25 cellular contexts compared by ENCODE assay signal in the genomic region with DNA sequence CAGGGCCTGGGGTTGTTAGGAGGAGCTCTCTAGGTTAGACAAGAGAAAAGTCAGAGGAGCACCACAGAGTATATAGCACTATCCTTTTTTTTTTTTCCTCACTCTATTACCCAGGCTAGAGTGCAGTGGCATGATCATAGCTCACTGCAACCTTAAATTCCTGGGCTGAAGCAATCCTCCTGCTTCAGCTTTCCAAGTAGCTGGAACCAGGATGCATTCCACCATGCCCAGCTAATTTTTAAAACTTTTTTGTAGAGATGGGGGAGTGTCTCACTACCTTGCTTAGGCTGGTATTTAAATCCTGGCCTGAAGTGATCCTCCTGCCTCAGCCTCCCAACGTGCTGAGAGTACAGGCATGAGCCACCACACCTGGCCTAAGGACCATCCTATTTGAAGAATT.
"Had no signal": no experiment of that assay in that cellular context is flagged by ENCODE, and none has a peak within 500 bp of the region (broad histone marks: within the 10 kb centered on the region; RNA-seq: fewer than 3 reads in every experiment).

No MANE protein-coding gene starts in this region.

- H3K4me1 ChIP-seq: colonic mucosa had no signal

- H3K36me3 ChIP-seq: colonic mucosa, lower lobe of right lung, sigmoid colon, spleen, thyroid gland had no signal

- DNase-seq: activated B cell treated with CpG ODN at 0.5 μM for 24 hours; activated CD4-positive, alpha-beta T cell treated with anti-CD3 and anti-CD28 coated beads for 36 hours; activated CD4-positive, alpha-beta T cell treated with anti-CD3 and anti-CD28 coated beads, Interleukin-2, amount 50 U/mL, for 48 hours; activated CD8-positive, alpha-beta memory T cell treated with anti-CD3 and anti-CD28 coated beads, Interleukin-2, amount 50 U/mL, for 48 hours; activated naive CD4-positive, alpha-beta T cell treated with Interleukin-2 at 50 U/mL for 16 hours; activated naive CD8-positive, alpha-beta T cell treated with anti-CD3 and anti-CD28 coated beads for 36 hours; activated T-cell treated with anti-CD3 and anti-CD28 coated beads, Interleukin-2, amount 50 U/mL, for 4 hours; amniotic stem cell; colonic mucosa; dorsolateral prefrontal cortex; effector memory CD8-positive, alpha-beta T cell; kidney; lower lobe of right lung; naive B cell; occipital lobe; posterior cingulate gyrus; retina; sigmoid colon; spleen; stimulated activated CD4-positive, alpha-beta T cell treated with anti-CD3 and anti-CD28 coated beads, Interleukin-4, amount 100 ng/mL, for 1 hour; stimulated activated naive CD4-positive, alpha-beta T cell; T1000; thyroid gland had no signal

- H3K27me3 ChIP-seq: colonic mucosa, dorsolateral prefrontal cortex, sigmoid colon, spleen, thyroid gland had no signal

- H3K4me3 ChIP-seq: colonic mucosa, dorsolateral prefrontal cortex, lower lobe of right lung, sigmoid colon, spleen, thyroid gland had no signal

- H3K9me3 ChIP-seq: colonic mucosa, lower lobe of right lung, sigmoid colon, spleen, thyroid gland had no signal

- H3K27ac ChIP-seq: colonic mucosa, dorsolateral prefrontal cortex, lower lobe of right lung, sigmoid colon, spleen, thyroid gland had no signal

- ATAC-seq: activated CD4-positive, alpha-beta T cell treated with anti-CD3 and anti-CD28 coated beads for 36 hours; activated T-cell treated with anti-CD3 and anti-CD28 coated beads, Interleukin-2, amount 50 U/mL, for 4 hours; effector memory CD8-positive, alpha-beta T cell; esophagus mucosa; left lobe of liver; lower lobe of right lung had no signal
